ENCODE assay signal across 23 cellular contexts in the genomic region with DNA sequence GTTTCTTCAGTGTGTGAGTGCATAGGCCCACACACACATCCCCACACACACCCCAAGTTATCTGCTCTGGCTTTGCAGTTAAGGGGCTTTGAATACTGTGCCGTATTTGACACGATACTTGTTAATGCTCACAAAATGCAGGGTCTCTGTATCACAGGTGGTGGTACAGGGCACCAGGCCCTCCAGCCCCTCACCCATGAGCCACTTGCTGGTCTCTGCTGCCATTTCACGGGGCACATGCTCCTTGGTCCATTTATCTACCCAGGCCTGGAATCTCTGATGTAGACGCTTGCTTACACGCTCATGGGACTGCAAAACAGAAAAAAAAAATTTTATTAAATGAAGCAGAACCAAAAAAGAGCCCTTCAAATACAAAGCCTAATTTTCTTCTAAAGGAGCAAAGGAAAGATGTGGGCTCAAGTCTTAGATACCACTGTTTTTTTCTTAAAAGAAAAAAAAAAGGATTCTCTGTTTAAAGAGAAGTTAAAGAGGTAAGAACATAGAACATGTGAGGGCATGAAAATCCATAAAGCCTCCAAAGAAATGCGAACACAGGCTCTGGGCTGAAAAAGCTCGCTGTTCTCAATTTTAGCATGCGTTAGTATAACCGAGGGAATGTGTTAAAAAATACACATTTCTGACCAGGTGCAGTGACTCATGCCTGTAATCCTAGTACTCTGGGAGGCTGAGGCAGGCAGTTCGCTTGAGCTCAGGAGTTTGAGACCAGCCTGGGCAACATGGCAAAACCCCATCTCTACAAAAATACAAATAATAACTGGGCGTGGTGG. TPM values are rescaled to one million over a fixed set of nuclear protein-coding genes. Genes with fewer than 3 reads are reported as not detected.
DNase-seq lines count a peak whose midpoint lies in the region; ATAC-seq and TF ChIP-seq lines count a peak whose summit lies in the region.
"Had no signal": no experiment of that assay in that cellular context is flagged by ENCODE, and none has a peak within 500 bp of the region (broad histone marks: within the 10 kb centered on the region; RNA-seq: fewer than 3 reads in every experiment).

No MANE protein-coding gene starts in this region.

- H3K27ac ChIP-seq in RWPE2 (ENCODE audit: poor library complexity, severe bottlenecking) = peak overlapping the region; percentile 37
- H3K27ac ChIP-seq in foreskin keratinocyte = no peak overlapping the region
- H3K27ac ChIP-seq: C4-2B had no signal

- CTCF ChIA-PET in activated naive CD4-positive, alpha-beta T cell treated with anti-CD3 and anti-CD28 coated beads for 36 hours (lab: Charles Lee) = interaction anchor here (0.6 to 0.7 kb wide), 3 partner anchors 13 to 36 kb away, joined by 3 to 4 read pairs (median 3); a partner anchor contains a TSS

- intact Hi-C loops in activated naive CD4-positive, alpha-beta T cell treated with anti-CD3 and anti-CD28 coated beads for 36 hours (cut with micrococcal nuclease) = no loop called here

- H3K9me3 ChIP-seq in RWPE2 (ENCODE audit: severe bottlenecking) = no peaks in the 10 kb centered on the region

- no peak for ATAC-seq in RWPE2 (ENCODE audit: low read depth)
- no peak for ATAC-seq in foreskin keratinocyte
- ATAC-seq: HepG2, K562 had no signal

- no peaks in the 10 kb centered on the region for H3K27me3 Mint-ChIP-seq in activated naive CD4-positive, alpha-beta T cell treated with anti-CD3 and anti-CD28 coated beads for 36 hours (ENCODE audit: low read depth)
- H3K27me3 Mint-ChIP-seq: CD8-positive, alpha-beta memory T cell had no signal

- H3K4me3 ChIP-seq in RWPE2 (ENCODE audit: severe bottlenecking) = no peak overlapping the region
- H3K4me3 ChIP-seq: K562 had no signal

- H3K27me3 ChIP-seq in RWPE2 (ENCODE audit: insufficient read depth, poor library complexity, severe bottlenecking) (no peaks in the 10 kb centered on the region), foreskin keratinocyte (no peaks in the 10 kb centered on the region)

- H3K27ac Mint-ChIP-seq in activated naive CD4-positive, alpha-beta T cell treated with anti-CD3 and anti-CD28 coated beads for 36 hours = peak overlapping the region; percentile 53
- H3K27ac Mint-ChIP-seq: HFFc6 had no signal

- H3K9me3 Mint-ChIP-seq in activated naive CD4-positive, alpha-beta T cell treated with anti-CD3 and anti-CD28 coated beads for 36 hours = no peaks in the 10 kb centered on the region
- H3K9me3 Mint-ChIP-seq: CD8-positive, alpha-beta memory T cell; HFFc6 had no signal

- TF ChIP-seq CTCF in RWPE2 (IDR thresholded peaks at IDR 0.05; ENCODE audit: poor library complexity, severe bottlenecking) = no peak
- no peak for TF ChIP-seq CTCF in foreskin keratinocyte (conservative IDR thresholded peaks at IDR 0.05)
- TF ChIP-seq CTCF in GM20000 (IDR thresholded peaks at IDR 0.05; ENCODE audit: extremely low read depth, missing control alignments) = no peak

- H3K4me1 ChIP-seq in RWPE2 (ENCODE audit: insufficient read depth, poor library complexity, severe bottlenecking) (peaks cover 9% of the 10 kb centered on the region), foreskin keratinocyte (peaks cover 19% of the 10 kb centered on the region)

- peaks cover 35% of the 10 kb centered on the region for H3K36me3 Mint-ChIP-seq in activated naive CD4-positive, alpha-beta T cell treated with anti-CD3 and anti-CD28 coated beads for 36 hours (ENCODE audit: low read depth)

- H3K4me1 Mint-ChIP-seq in activated naive CD4-positive, alpha-beta T cell treated with anti-CD3 and anti-CD28 coated beads for 36 hours (ENCODE audit: low read depth) = peaks cover 22% of the 10 kb centered on the region

- no peak for DNase-seq in activated naive CD4-positive, alpha-beta T cell treated with anti-CD3 and anti-CD28 coated beads for 36 hours
- no peak for DNase-seq in activated naive CD4-positive, alpha-beta T cell (lab: John Stamatoyannopoulos, UW)
- DNase-seq in RWPE2 (ENCODE audit: low spot score) (no peak), foreskin keratinocyte (peak; percentile 51 to 68), AG20443 (ENCODE audit: low spot score) (no peak), GM20000 (ENCODE audit: low spot score) (no peak)
- DNase-seq in stimulated activated CD4-positive, alpha-beta T cell treated with anti-CD3 and anti-CD28 coated beads, Interleukin-2, amount 100 ng/mL, for 24 hours = no peak
- DNase-seq: Calu3; CD8-positive, alpha-beta memory T cell; DMS53; GDM1; HFFc6; MM.1S; NCI-H1048; NCI-H1417 treated with DMSO at 0.1 percent for 48 hours; NCI-H187; NCI-H446; NCI-H526; OCI-M1; Right ventricle myocardium superior had no signal

- peaks cover 74% of the 10 kb centered on the region for H3K36me3 ChIP-seq in RWPE2 (ENCODE audit: low read depth)

- H3K4me3 Mint-ChIP-seq in activated naive CD4-positive, alpha-beta T cell treated with anti-CD3 and anti-CD28 coated beads for 36 hours = no peak overlapping the region
- H3K4me3 Mint-ChIP-seq: HFFc6 had no signal

RNA-seq across cellular contexts. Expression of a gene that starts 3.7 kb away (rescaled TPM):
- total RNA-seq in activated naive CD4-positive, alpha-beta T cell treated with anti-CD3 and anti-CD28 coated beads for 36 hours = 100 to 1,000 TPM; 228 to 247 TPM
- 73.8 and 74.1 TPM in 2 replicates for total RNA-seq in foreskin keratinocyte
- polyA plus RNA-seq in foreskin keratinocyte = 42.8 and 45.7 TPM in 2 replicates

RNA-seq across cellular contexts. Expression of a gene that starts 25.3 kb away (rescaled TPM):
- total RNA-seq in activated naive CD4-positive, alpha-beta T cell treated with anti-CD3 and anti-CD28 coated beads for 36 hours = 1 to 10 TPM; 4.0 to 5.6 TPM
- 6.2 and 7.3 TPM in 2 replicates for total RNA-seq in foreskin keratinocyte
- 6.4 and 7.4 TPM in 2 replicates for polyA plus RNA-seq in foreskin keratinocyte

RNA-seq across cellular contexts. Expression of a gene that starts 36.2 kb away (rescaled TPM):
- total RNA-seq in activated naive CD4-positive, alpha-beta T cell treated with anti-CD3 and anti-CD28 coated beads for 36 hours = 10 to 100 TPM; 65.8 to 70.4 TPM
- 85.2 and 85.7 TPM in 2 replicates for total RNA-seq in foreskin keratinocyte
- polyA plus RNA-seq in foreskin keratinocyte = 122 and 125 TPM in 2 replicates

Comparison
In these comparisons a context has a peak if more than half of its experiments do, and no peak if none do; other contexts are left out.
1. DNase-seq: peak in foreskin keratinocyte (2 of 2); none in activated naive CD4-positive, alpha-beta T cell treated with anti-CD3 and anti-CD28 coated beads for 36 hours (single experiment), activated naive CD4-positive, alpha-beta T cell (0 of 4), RWPE2 (single experiment), stimulated activated CD4-positive, alpha-beta T cell treated with anti-CD3 and anti-CD28 coated beads, Interleukin-2, amount 100 ng/mL, for 24 hours (0 of 2), AG20443 (single experiment) and GM20000 (single experiment).